In genomic region chr17:49361902-49362722, GRCh38 we compare ENCODE assay signal across 8 cellular contexts. TPM values are rescaled to one million over a fixed set of nuclear protein-coding genes. Genes with fewer than 3 reads are reported as not detected.
DNase-seq lines count a peak whose midpoint lies in the region; ATAC-seq lines count a peak whose summit lies in the region.

Gene ZNF652, minus strand, starts transcription at chr17:49362250. Its CDS starts 44,525 bp downstream, at chr17:49317725.

- peak within 1 kb of the TSS; percentile 90 for H3K9ac ChIP-seq in mesenchymal stem cell (ENCODE audit: low read length)

- peaks cover 0 to 13% of the 10 kb centered on the region in 2 donors for H3K36me3 Mint-ChIP-seq in CD4-positive, alpha-beta memory T cell

- peak within 1 kb of the TSS; percentile 91 for H4K8ac ChIP-seq in mesenchymal stem cell (ENCODE audit: low read length)

- H3K27me3 Mint-ChIP-seq in CD4-positive, alpha-beta memory T cell: no peaks in the 10 kb centered on the region

- H2AFZ ChIP-seq in mesenchymal stem cell (ENCODE audit: low read depth, low read length): peak within 1 kb of the TSS; percentile 75

- H3K27ac Mint-ChIP-seq in CD4-positive, alpha-beta memory T cell: peak within 1 kb of the TSS; percentile 91 to 98 (median 96)

- H3K9me3 Mint-ChIP-seq in CD4-positive, alpha-beta memory T cell: no peaks in the 10 kb centered on the region

- H2BK5ac ChIP-seq in mesenchymal stem cell (ENCODE audit: low read depth, low read length, poor library complexity, severe bottlenecking): peak within 1 kb of the TSS; percentile 68

- peak within 1 kb of the TSS; percentile 87 for H2BK120ac ChIP-seq in mesenchymal stem cell (ENCODE audit: low read depth, low read length)

- intact Hi-C loops in CD4-positive, alpha-beta memory T cell (cut with micrococcal nuclease): loop anchor here (1.0 to 5.0 kb wide), 6 partner anchors 20 to 315 kb away; partner anchors contain the start of genes PHB1 and SPOP

- WGBS in mesenchymal stem cell: under 1% methylated on average over 23 of the region's 106 CpGs

- POLR2A ChIA-PET in CD4-positive, alpha-beta memory T cell (lab: Charles Lee; ENCODE audit: partially characterized antibody): interaction anchor here (0.6 to 8.1 kb wide), 13 partner anchors 10 to 312 kb away, joined by 3 to 197 read pairs (median 5); no protein-coding TSS in a partner anchor

- peak within 1 kb of the TSS in 1 of 2 experiments; percentile 99 for H3K23ac ChIP-seq in mesenchymal stem cell (ENCODE audit: low read length in 2 of 2)

- H3K36me3 ChIP-seq in CD4-positive, alpha-beta memory T cell (ENCODE audit: insufficient read depth, low read length): no peaks in the 10 kb centered on the region
- no peaks in the 10 kb centered on the region for H3K36me3 ChIP-seq in effector memory CD4-positive, alpha-beta T cell (ENCODE audit: control insufficient read depth, insufficient read depth, low read length)
- no peaks in the 10 kb centered on the region for H3K36me3 ChIP-seq in mesenchymal stem cell (ENCODE audit: control insufficient read depth in 1 of 2, insufficient read depth in 2 of 2, low read depth in 1 of 2, low read length in 2 of 2)

- H3K4me2 ChIP-seq in mesenchymal stem cell (ENCODE audit: low read length, poor library complexity, severe bottlenecking): peak within 1 kb of the TSS; percentile 94

- peaks cover 43 to 64% (median 57%) of the 10 kb centered on the region in 4 donors for H3K4me1 Mint-ChIP-seq in CD4-positive, alpha-beta memory T cell

- H3K4ac ChIP-seq in mesenchymal stem cell (ENCODE audit: low read depth in 1 of 2, low read length in 2 of 2): peak within 1 kb of the TSS; percentile 0 to 89

- peak within 1 kb of the TSS; percentile 67 for H2BK15ac ChIP-seq in mesenchymal stem cell (ENCODE audit: low read depth, poor library complexity, severe bottlenecking)

- H3K4me3 Mint-ChIP-seq in CD4-positive, alpha-beta memory T cell: peak within 1 kb of the TSS; percentile 91 to 98 (median 94)

- DNase-seq in CD4-positive, alpha-beta memory T cell: peak; percentile 96 to 98 (median 97)
- peak; percentile 96 for DNase-seq in HT-29 (ENCODE audit: low spot score)
- peak; percentile 73 for DNase-seq in NK-92 (lab: John Stamatoyannopoulos, UW; ENCODE audit: unreplicated experiment)
- DNase-seq in activated CD8-positive, alpha-beta memory T cell treated with anti-CD3 and anti-CD28 coated beads for 4 hours (ENCODE audit: low read depth in 2 of 2): peak; percentile 83 to 90
- peak; percentile 94 to 97 (median 95) for DNase-seq in effector memory CD4-positive, alpha-beta T cell
- peak; percentile 76 for DNase-seq in mesenchymal stem cell
- DNase-seq in stimulated activated CD8-positive, alpha-beta memory T cell treated with anti-CD3 and anti-CD28 coated beads, Interleukin-12 subunit alpha, Interleukin-12 subunit beta, amount 100 ng/mL, for 24 hours (ENCODE audit: extremely low read depth): peak; percentile 76

- H2AK5ac ChIP-seq in mesenchymal stem cell (ENCODE audit: low read length, severe bottlenecking): no peak within 1 kb of the TSS

- H3K27ac ChIP-seq in CD4-positive, alpha-beta memory T cell (ENCODE audit: low read depth, low read length): peak within 1 kb of the TSS; percentile 66
- H3K27ac ChIP-seq in effector memory CD4-positive, alpha-beta T cell (ENCODE audit: insufficient read depth, low read length, poor library complexity, severe bottlenecking): peak within 1 kb of the TSS; percentile 83
- H3K27ac ChIP-seq in mesenchymal stem cell (ENCODE audit: low read length, poor library complexity, severe bottlenecking): peak within 1 kb of the TSS; percentile 74

- H3K27me3 ChIP-seq in CD4-positive, alpha-beta memory T cell (ENCODE audit: insufficient read depth, low read length): no peaks in the 10 kb centered on the region
- H3K27me3 ChIP-seq in effector memory CD4-positive, alpha-beta T cell (replicated peaks; ENCODE audit: control insufficient read depth, insufficient read depth, low read length, poor library complexity, severe bottlenecking): no peaks in the 10 kb centered on the region
- H3K27me3 ChIP-seq in mesenchymal stem cell (ENCODE audit: control insufficient read depth in 1 of 2, insufficient read depth in 1 of 2, low read length in 2 of 2): no peaks in the 10 kb centered on the region

- peak within 1 kb of the TSS; percentile 82 to 100 for H3K14ac ChIP-seq in mesenchymal stem cell (ENCODE audit: low read length in 2 of 2)

- ATAC-seq in GM19463 (IDR thresholded peaks at IDR 0.05; ENCODE audit: unreplicated experiment): peak; percentile 63

- peak within 1 kb of the TSS; percentile 87 to 100 for H3K18ac ChIP-seq in mesenchymal stem cell (ENCODE audit: low read depth in 1 of 2, low read length in 2 of 2)

- H3K9me3 ChIP-seq in CD4-positive, alpha-beta memory T cell (ENCODE audit: control insufficient read depth in 1 of 2, low read length in 2 of 2): no peaks in the 10 kb centered on the region
- no peaks in the 10 kb centered on the region for H3K9me3 ChIP-seq in effector memory CD4-positive, alpha-beta T cell (ENCODE audit: control insufficient read depth, low read length)
- no peaks in the 10 kb centered on the region for H3K9me3 ChIP-seq in mesenchymal stem cell (ENCODE audit: control insufficient read depth, low read length)

- peak within 1 kb of the TSS; percentile 90 for H4K91ac ChIP-seq in mesenchymal stem cell (ENCODE audit: low read length)

- H3K4me3 ChIP-seq in CD4-positive, alpha-beta memory T cell (ENCODE audit: low read length in 2 of 2): peak within 1 kb of the TSS; percentile 48 to 61
- H3K4me3 ChIP-seq in effector memory CD4-positive, alpha-beta T cell (ENCODE audit: insufficient read depth, low read depth, low read length, poor library complexity, severe bottlenecking): peak within 1 kb of the TSS; percentile 82
- H3K4me3 ChIP-seq in mesenchymal stem cell (ENCODE audit: insufficient read depth in 1 of 2, low read depth in 1 of 2, low read length in 2 of 2): peak within 1 kb of the TSS; percentile 90 to 96

- peak within 1 kb of the TSS in 1 of 2 experiments; percentile 21 for H2BK12ac ChIP-seq in mesenchymal stem cell (ENCODE audit: low read length in 2 of 2)

- peaks cover 62% of the 10 kb centered on the region for H3K4me1 ChIP-seq in CD4-positive, alpha-beta memory T cell (ENCODE audit: insufficient read depth, low read length)
- peaks cover 32% of the 10 kb centered on the region for H3K4me1 ChIP-seq in effector memory CD4-positive, alpha-beta T cell (ENCODE audit: control insufficient read depth, insufficient read depth, low read length, poor library complexity, severe bottlenecking)
- H3K4me1 ChIP-seq in mesenchymal stem cell (ENCODE audit: control insufficient read depth, insufficient read depth, low read depth, low read length): peaks cover 11% of the 10 kb centered on the region

- H3K79me1 ChIP-seq in mesenchymal stem cell (replicated peaks; ENCODE audit: low read length, poor library complexity, severe bottlenecking): peaks cover 6% of the 10 kb centered on the region

- CTCF ChIA-PET in CD4-positive, alpha-beta memory T cell (lab: Charles Lee; ENCODE audit: partially characterized antibody): interaction anchor here (1.3 to 9.3 kb wide), 4 partner anchors 10 to 45 kb away, joined by 3 to 69 read pairs (median 34); no protein-coding TSS in a partner anchor

RNA-seq across cellular contexts. Expression of gene ZNF652, which starts in this region (rescaled TPM):
- total RNA-seq in CD4-positive, alpha-beta memory T cell: 10 to 100 TPM; 64.2 to 68.6 TPM
- 10 to 100 TPM; 13.1 to 28.4 TPM for polyA plus RNA-seq in CD4-positive, alpha-beta memory T cell
- 11.3 and 13.0 TPM in 2 replicates for total RNA-seq in HT-29 (2014; rRNA removed; shearing (Covaris generic))
- polyA plus RNA-seq in mesenchymal stem cell (2013, experiment 1 of 2): 13.6 TPM
- 14.5 TPM for polyA plus RNA-seq in mesenchymal stem cell (2013, experiment 2 of 2)

Comparison
In these comparisons a context has a peak if more than half of its experiments do, and no peak if none do; other contexts are left out.
1. Peak in every context shown above with its lines: DNase-seq, ATAC-seq, H3K4me3 ChIP-seq and H3K27ac ChIP-seq.